ENCODE assay signal across 22 cellular contexts in the genomic region with DNA sequence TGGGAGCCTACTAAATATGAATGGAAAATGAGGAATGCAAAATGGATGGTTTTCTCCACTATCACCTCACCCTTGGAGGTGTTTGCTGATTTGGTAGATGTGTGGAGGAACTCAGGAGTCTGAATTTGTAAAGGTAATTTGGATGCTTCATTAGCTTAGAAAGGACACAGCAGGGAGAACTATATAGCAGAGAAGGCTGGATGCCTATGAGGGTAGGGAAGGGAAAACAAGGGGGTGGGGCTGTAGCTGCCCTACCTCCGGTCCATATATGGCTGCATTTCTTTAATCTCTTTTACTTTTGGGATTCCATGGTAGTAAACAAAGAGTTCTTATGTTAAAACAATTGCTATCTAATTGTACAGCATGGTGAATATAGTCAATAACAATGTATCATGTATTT. TPM values are rescaled to one million over a fixed set of nuclear protein-coding genes. Genes with fewer than 3 reads are reported as not detected.
DNase-seq lines count a peak whose midpoint lies in the region; ATAC-seq, FAIRE-seq and TF ChIP-seq lines count a peak whose summit lies in the region.
"Had no signal": no experiment of that assay in that cellular context is flagged by ENCODE, and none has a peak within 500 bp of the region (broad histone marks: within the 10 kb centered on the region; RNA-seq: fewer than 3 reads in every experiment).

No MANE protein-coding gene starts in this region.

- 88% methylated on average over 1 of the region's 1 CpG for WGBS in smooth muscle cell (ENCODE audit: low lambda C conversion rate)

- H3K4me3 Mint-ChIP-seq in dendritic cell treated with granulocyte-macrophage colony-stimulating factor and Interleukin-4, amounts not matched to agents 40 ng/mL and 50 ng/mL, for 4 days: no peak overlapping the region
- H3K4me3 Mint-ChIP-seq in natural killer cell treated with Interleukin-12 subunit alpha and Interleukin-12 subunit beta and Interleukin-15 and Interleukin-18, amount 100 ng/mL, for 72 hours: no peak overlapping the region
- H3K4me3 Mint-ChIP-seq: CD14-positive monocyte; CD4-positive, alpha-beta memory T cell; HFFc6 had no signal

- H3K27me3 ChIP-seq in HUES48 (ENCODE audit: control insufficient read depth, insufficient read depth, low read length): no peaks in the 10 kb centered on the region
- H3K27me3 ChIP-seq in parathyroid adenoma (ENCODE audit: control insufficient read depth, insufficient read depth, low read length): no peaks in the 10 kb centered on the region
- no peaks in the 10 kb centered on the region for H3K27me3 ChIP-seq in smooth muscle cell (ENCODE audit: low read depth)
- H3K27me3 ChIP-seq: BLaER1 had no signal

- H3K9ac ChIP-seq in HUES48 (ENCODE audit: low read depth, low read length): no peak overlapping the region
- no peak overlapping the region for H3K9ac ChIP-seq in parathyroid adenoma
- H3K9ac ChIP-seq in smooth muscle cell (ENCODE audit: low read depth): no peak overlapping the region
- H3K9ac ChIP-seq: BLaER1 had no signal

- peaks cover 6% of the 10 kb centered on the region for H3K9me3 Mint-ChIP-seq in dendritic cell treated with granulocyte-macrophage colony-stimulating factor and Interleukin-4, amounts not matched to agents 40 ng/mL and 50 ng/mL, for 4 days
- no peaks in the 10 kb centered on the region for H3K9me3 Mint-ChIP-seq in natural killer cell treated with Interleukin-12 subunit alpha and Interleukin-12 subunit beta and Interleukin-15 and Interleukin-18, amount 100 ng/mL, for 72 hours
- H3K9me3 Mint-ChIP-seq: CD4-positive, alpha-beta memory T cell; HFFc6 had no signal

- H3K27ac ChIP-seq in HUES48 (ENCODE audit: low read depth, low read length): peak overlapping the region; percentile 2
- no peak overlapping the region for H3K27ac ChIP-seq in parathyroid adenoma
- no peak overlapping the region for H3K27ac ChIP-seq in smooth muscle cell (ENCODE audit: low read depth)
- H3K27ac ChIP-seq: BLaER1, HL-60 had no signal

- H3K27ac Mint-ChIP-seq in dendritic cell treated with granulocyte-macrophage colony-stimulating factor and Interleukin-4, amounts not matched to agents 40 ng/mL and 50 ng/mL, for 4 days: peak overlapping the region; percentile 84
- no peak overlapping the region for H3K27ac Mint-ChIP-seq in natural killer cell treated with Interleukin-12 subunit alpha and Interleukin-12 subunit beta and Interleukin-15 and Interleukin-18, amount 100 ng/mL, for 72 hours
- H3K27ac Mint-ChIP-seq: CD14-positive monocyte; CD4-positive, alpha-beta memory T cell; HFFc6 had no signal

- H2AFZ ChIP-seq in parathyroid adenoma: peak overlapping the region; percentile 38
- no peak overlapping the region for H2AFZ ChIP-seq in smooth muscle cell (ENCODE audit: low read depth)

- no peaks in the 10 kb centered on the region for H3F3A ChIP-seq in smooth muscle cell (ENCODE audit: low read depth)

- H3K9me3 ChIP-seq in HUES48 (ENCODE audit: control insufficient read depth, insufficient read depth, low read length): no peaks in the 10 kb centered on the region
- no peaks in the 10 kb centered on the region for H3K9me3 ChIP-seq in parathyroid adenoma (ENCODE audit: control insufficient read depth, low read length)
- H3K9me3 ChIP-seq in smooth muscle cell (replicated peaks; ENCODE audit: low read depth): no peaks in the 10 kb centered on the region
- H3K9me3 ChIP-seq: BLaER1 had no signal

- TF ChIP-seq CTCF in parathyroid adenoma (IDR thresholded peaks at IDR 0.05): no peak
- no peak for TF ChIP-seq CTCF in smooth muscle cell (IDR thresholded peaks at IDR 0.05; ENCODE audit: borderline replicate concordance, insufficient read depth, poor library complexity, severe bottlenecking)

- ATAC-seq in natural killer cell treated with Interleukin-12 subunit alpha and Interleukin-12 subunit beta and Interleukin-15 and Interleukin-18, amount 100 ng/mL, for 72 hours: no peak
- ATAC-seq: HCT116 had no signal

- H3K4me3 ChIP-seq in HUES48 (ENCODE audit: low read depth, low read length) (no peak overlapping the region), parathyroid adenoma (ENCODE audit: low read depth, low read length) (no peak overlapping the region), smooth muscle cell (no peak overlapping the region)
- H3K4me3 ChIP-seq: BLaER1 had no signal

- H4K20me1 ChIP-seq in smooth muscle cell (ENCODE audit: low read depth): no peaks in the 10 kb centered on the region
- H4K20me1 ChIP-seq: BLaER1 had no signal

- H3K36me3 Mint-ChIP-seq in dendritic cell treated with granulocyte-macrophage colony-stimulating factor and Interleukin-4, amounts not matched to agents 40 ng/mL and 50 ng/mL, for 4 days (ENCODE audit: low read depth): peaks cover 7% of the 10 kb centered on the region
- no peaks in the 10 kb centered on the region for H3K36me3 Mint-ChIP-seq in natural killer cell treated with Interleukin-12 subunit alpha and Interleukin-12 subunit beta and Interleukin-15 and Interleukin-18, amount 100 ng/mL, for 72 hours
- H3K36me3 Mint-ChIP-seq: CD4-positive, alpha-beta memory T cell had no signal

- FAIRE-seq in GM12891 (lab: Jason Lieb, UNC): peak; percentile 38
- FAIRE-seq: GM19239, H54 had no signal

- intact Hi-C loops in dendritic cell treated with granulocyte-macrophage colony-stimulating factor and Interleukin-4, amounts not matched to agents 40 ng/mL and 50 ng/mL, for 4 days (cut with micrococcal nuclease): no loop called here

- no peaks in the 10 kb centered on the region for H3K79me2 ChIP-seq in parathyroid adenoma
- no peaks in the 10 kb centered on the region for H3K79me2 ChIP-seq in smooth muscle cell (ENCODE audit: low read depth)

- peaks cover 88% of the 10 kb centered on the region for H3K4me1 Mint-ChIP-seq in dendritic cell treated with granulocyte-macrophage colony-stimulating factor and Interleukin-4, amounts not matched to agents 40 ng/mL and 50 ng/mL, for 4 days (ENCODE audit: low read depth)
- peaks cover 0 to 11% of the 10 kb centered on the region in 2 donors for H3K4me1 Mint-ChIP-seq in natural killer cell treated with Interleukin-12 subunit alpha and Interleukin-12 subunit beta and Interleukin-15 and Interleukin-18, amount 100 ng/mL, for 72 hours (ENCODE audit: low read depth in 2 of 2)

- TF ChIP-seq POLR2A in GM12891 (IDR thresholded peaks at IDR 0.05; ENCODE audit: low read depth, low read length): no peak

- H3K4me1 ChIP-seq in HUES48 (ENCODE audit: control insufficient read depth, insufficient read depth, low read length) (peaks cover 12% of the 10 kb centered on the region), parathyroid adenoma (peaks cover 3% of the 10 kb centered on the region), smooth muscle cell (ENCODE audit: low read depth) (no peaks in the 10 kb centered on the region)

- H3K4me2 ChIP-seq in parathyroid adenoma (ENCODE audit: low read length) (no peak overlapping the region), smooth muscle cell (no peak overlapping the region)
- H3K4me2 ChIP-seq: BLaER1 had no signal

- no peak for DNase-seq in GM12891 (ENCODE audit: insufficient read length, low spot score)
- DNase-seq in smooth muscle cell (lab: John Stamatoyannopoulos, UW; ENCODE audit: unreplicated experiment): no peak
- no peak for DNase-seq in NCI-H510A (lab: John Stamatoyannopoulos, UW)
- DNase-seq in natural killer cell treated with Interleukin-12 subunit alpha and Interleukin-12 subunit beta and Interleukin-15 and Interleukin-18, amount 100 ng/mL, for 72 hours (ENCODE audit: low spot score): no peak
- DNase-seq: 8988T; CD4-positive, alpha-beta memory T cell; DMS153; DMS79; GDM1; HFFc6; IMR-90 had no signal

- H3K36me3 ChIP-seq in HUES48 (ENCODE audit: control insufficient read depth, insufficient read depth, low read length) (no peaks in the 10 kb centered on the region), parathyroid adenoma (ENCODE audit: control insufficient read depth, insufficient read depth, low read length) (no peaks in the 10 kb centered on the region), smooth muscle cell (ENCODE audit: low read depth) (no peaks in the 10 kb centered on the region)
- H3K36me3 ChIP-seq: BLaER1 had no signal

- H3K27me3 Mint-ChIP-seq in dendritic cell treated with granulocyte-macrophage colony-stimulating factor and Interleukin-4, amounts not matched to agents 40 ng/mL and 50 ng/mL, for 4 days: no peaks in the 10 kb centered on the region
- H3K27me3 Mint-ChIP-seq in natural killer cell treated with Interleukin-12 subunit alpha and Interleukin-12 subunit beta and Interleukin-15 and Interleukin-18, amount 100 ng/mL, for 72 hours: peaks cover 30 to 60% of the 10 kb centered on the region in 2 donors
- H3K27me3 Mint-ChIP-seq: CD4-positive, alpha-beta memory T cell had no signal

TF ChIP-seq in GM12891, 5 proteins besides CTCF, POLR2A, EP300 and RAD21:
- TF ChIP-seq TAF1 (IDR thresholded peaks at IDR 0.05; ENCODE audit: low read depth, low read length): no peak

RNA-seq across cellular contexts. Expression of gene EHF, which starts 4.8 kb away (rescaled TPM):
- 0.05 TPM for polyA plus RNA-seq in GM12891 (2012; ENCODE audit: low read depth, missing spikeins)
- 0.63 and 1.7 TPM in 2 replicates for total RNA-seq in smooth muscle cell
- polyA plus RNA-seq in smooth muscle cell: 0.63 and 1.0 TPM in 2 replicates
- under 1 TPM in 1 of 2 donors, not detected in 1; 0.50 TPM for total RNA-seq in natural killer cell treated with Interleukin-12 subunit alpha and Interleukin-12 subunit beta and Interleukin-15 and Interleukin-18, amount 100 ng/mL, for 72 hours
- total RNA-seq: A673; CD4-positive, alpha-beta memory T cell; HT1080 had no signal
- polyA plus RNA-seq: CD4-positive, alpha-beta memory T cell; IMR-90 had no signal
